11 cellular contexts compared by ENCODE assay signal in genomic region chr1:228937851-228938247, GRCh38.
DNase-seq lines count a peak whose midpoint lies in the region; TF ChIP-seq lines count a peak whose summit lies in the region.
"Had no signal": no experiment of that assay in that cellular context is flagged by ENCODE, and none has a peak within 500 bp of the region (broad histone marks: within the 10 kb centered on the region; RNA-seq: fewer than 3 reads in every experiment).

No MANE protein-coding gene starts in this region.

- TF ChIP-seq CTCF in coronary artery (IDR thresholded peaks at IDR 0.05) (no peak), testis (IDR thresholded peaks at IDR 0.05) (no peak), GM10266 (IDR thresholded peaks at IDR 0.05; ENCODE audit: control insufficient read depth, insufficient read depth, low read depth, missing control alignments) (no peak)

- H3K9me3 ChIP-seq in testis, result no peaks in the 10 kb centered on the region

- intact Hi-C loops in testis (cut with DNase I; ENCODE audit: low total_unique reads), result no loop called here

- peaks cover 7% of the 10 kb centered on the region for H3K4me1 ChIP-seq in testis

- no peak for TF ChIP-seq POLR2A in testis (IDR thresholded peaks at IDR 0.05)

- no peaks in the 10 kb centered on the region for H3K27me3 ChIP-seq in testis

- 49 to 67% methylated on average over 8 to 9 of the region's 9 CpGs for WGBS in testis, 2 donors

- no peaks in the 10 kb centered on the region for H3K36me3 ChIP-seq in testis (ENCODE audit: low read depth, missing control alignments)

- peak; percentile 36 for DNase-seq in NCI-H2227 (lab: John Stamatoyannopoulos, UW; ENCODE audit: unreplicated experiment)
- DNase-seq in coronary artery (ENCODE audit: low spot score), result no peak
- peak; percentile 59 for DNase-seq in midbrain (lab: John Stamatoyannopoulos, UW)
- no peak for DNase-seq in testis
- DNase-seq in GM10266 (ENCODE audit: extremely low spot score), result no peak
- no peak for DNase-seq in T-helper 2 cell
- DNase-seq in NCI-H748 (lab: John Stamatoyannopoulos, UW; ENCODE audit: unreplicated experiment), result no peak
- DNase-seq in NCI-H526 treated with DMSO at 0.1 percent for 48 hours (lab: John Stamatoyannopoulos, UW), result no peak
- DNase-seq: cortex of kidney, NCI-H2171 treated with DMSO at 0.1 percent for 48 hours, occipital lobe had no signal

- H3K4me3 ChIP-seq in coronary artery, result no peak overlapping the region
- H3K4me3 ChIP-seq in testis, result no peak overlapping the region

- peak overlapping the region; percentile 71 to 83 for H3K27ac ChIP-seq in coronary artery
- H3K27ac ChIP-seq in testis, result peak overlapping the region; percentile 5 to 36

Comparison
In these comparisons a context has a peak if more than half of its experiments do, and no peak if none do; other contexts are left out.
1. DNase-seq: peak in NCI-H2227 (single experiment) and midbrain (single experiment); none in coronary artery (single experiment), testis (single experiment), GM10266 (single experiment), T-helper 2 cell (0 of 5), NCI-H748 (single experiment) and NCI-H526 treated with DMSO at 0.1 percent for 48 hours (single experiment).